ENCODE assay signal across 8 cellular contexts in the genomic region with DNA sequence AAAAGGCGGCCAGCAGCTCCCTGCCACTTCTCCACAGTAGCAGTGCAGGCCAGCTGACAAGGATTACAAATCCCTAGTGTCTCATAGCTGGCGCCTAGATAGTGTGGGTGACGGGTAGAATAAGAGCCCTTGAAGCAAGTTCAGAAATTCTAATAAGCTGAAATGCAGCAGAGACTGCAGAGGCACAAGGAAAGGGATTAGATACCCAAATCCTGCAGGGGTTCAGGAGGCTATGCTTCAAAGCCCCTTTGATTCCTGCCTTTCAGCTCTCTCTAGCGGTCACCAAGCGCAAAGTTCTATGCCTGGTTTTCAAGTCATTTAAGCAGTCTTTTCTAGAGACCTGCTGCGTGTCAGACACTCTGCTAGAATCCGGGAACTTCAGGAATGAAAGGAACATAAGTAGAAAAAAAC.
DNase-seq lines count a peak whose midpoint lies in the region; ATAC-seq and TF ChIP-seq lines count a peak whose summit lies in the region.

No MANE protein-coding gene starts in this region.

- peak; percentile 15 to 24 for DNase-seq in AML-193 (lab: John Stamatoyannopoulos, UW)
- DNase-seq in MV-4-11 (lab: John Stamatoyannopoulos, UW): peak; percentile 25
- no peak for DNase-seq in activated CD4-positive, alpha-beta memory T cell treated with anti-CD3 and anti-CD28 coated beads for 36 hours
- peak; percentile 61 for DNase-seq in fibroblast of villous mesenchyme (ENCODE audit: low read depth)
- no peak for DNase-seq in natural killer cell treated with Interleukin-12 subunit alpha and Interleukin-12 subunit beta and Interleukin-15 and Interleukin-18, amount 100 ng/mL, for 72 hours (ENCODE audit: low spot score)
- no peak for DNase-seq in stimulated activated naive CD4-positive, alpha-beta T cell treated with Interleukin-2 at 50 U/mL for 16 hours (lab: John Stamatoyannopoulos, UW)

- H3K4me1 Mint-ChIP-seq in activated CD4-positive, alpha-beta memory T cell treated with anti-CD3 and anti-CD28 coated beads for 36 hours (ENCODE audit: low read depth): peaks cover 26% of the 10 kb centered on the region
- H3K4me1 Mint-ChIP-seq in natural killer cell treated with Interleukin-12 subunit alpha and Interleukin-12 subunit beta and Interleukin-15 and Interleukin-18, amount 100 ng/mL, for 72 hours (ENCODE audit: low read depth in 2 of 2): peaks cover 16 to 22% of the 10 kb centered on the region in 2 donors

- peak overlapping the region; percentile 54 for H3K4me3 ChIP-seq in fibroblast of villous mesenchyme (ENCODE audit: low read depth, low read length)

- peak overlapping the region; percentile 84 for H3K27ac Mint-ChIP-seq in activated CD4-positive, alpha-beta memory T cell treated with anti-CD3 and anti-CD28 coated beads for 36 hours
- peak overlapping the region; percentile 80 to 86 for H3K27ac Mint-ChIP-seq in natural killer cell treated with Interleukin-12 subunit alpha and Interleukin-12 subunit beta and Interleukin-15 and Interleukin-18, amount 100 ng/mL, for 72 hours

- intact Hi-C loops in activated CD4-positive, alpha-beta memory T cell treated with anti-CD3 and anti-CD28 coated beads for 36 hours (cut with micrococcal nuclease): loop anchor here (2.0 kb wide), 2 partner anchors 44 to 242 kb away; no protein-coding TSS in a partner anchor

- peak overlapping the region; percentile 66 for H3K4me3 Mint-ChIP-seq in activated CD4-positive, alpha-beta memory T cell treated with anti-CD3 and anti-CD28 coated beads for 36 hours
- H3K4me3 Mint-ChIP-seq in natural killer cell treated with Interleukin-12 subunit alpha and Interleukin-12 subunit beta and Interleukin-15 and Interleukin-18, amount 100 ng/mL, for 72 hours: peak overlapping the region; percentile 73

- peak; percentile 39 for ATAC-seq in GM18861 (IDR thresholded peaks at IDR 0.05; ENCODE audit: unreplicated experiment)
- no peak for ATAC-seq in natural killer cell treated with Interleukin-12 subunit alpha and Interleukin-12 subunit beta and Interleukin-15 and Interleukin-18, amount 100 ng/mL, for 72 hours
- ATAC-seq in GM21423 (IDR thresholded peaks at IDR 0.05; ENCODE audit: unreplicated experiment): no peak

- CTCF ChIA-PET in activated CD4-positive, alpha-beta memory T cell treated with anti-CD3 and anti-CD28 coated beads for 36 hours (lab: Charles Lee): interaction anchor here (1.1 kb wide), 1 partner anchor 191 kb away, joined by 4 read pairs; no protein-coding TSS in a partner anchor

- no peaks in the 10 kb centered on the region for H3K9me3 Mint-ChIP-seq in activated CD4-positive, alpha-beta memory T cell treated with anti-CD3 and anti-CD28 coated beads for 36 hours
- no peaks in the 10 kb centered on the region for H3K9me3 Mint-ChIP-seq in natural killer cell treated with Interleukin-12 subunit alpha and Interleukin-12 subunit beta and Interleukin-15 and Interleukin-18, amount 100 ng/mL, for 72 hours

- POLR2A ChIA-PET in activated CD4-positive, alpha-beta memory T cell treated with anti-CD3 and anti-CD28 coated beads for 36 hours (lab: Charles Lee): interaction anchor here (1.4 kb wide), 1 partner anchor 84 kb away, joined by 3 read pairs; no protein-coding TSS in a partner anchor

- no peaks in the 10 kb centered on the region for H3K36me3 Mint-ChIP-seq in activated CD4-positive, alpha-beta memory T cell treated with anti-CD3 and anti-CD28 coated beads for 36 hours
- H3K36me3 Mint-ChIP-seq in natural killer cell treated with Interleukin-12 subunit alpha and Interleukin-12 subunit beta and Interleukin-15 and Interleukin-18, amount 100 ng/mL, for 72 hours: no peaks in the 10 kb centered on the region

- peak; percentile 43 for TF ChIP-seq CTCF in fibroblast of villous mesenchyme (IDR thresholded peaks at IDR 0.05; ENCODE audit: insufficient read depth, low read depth, low read length)

- no peaks in the 10 kb centered on the region for H3K27me3 Mint-ChIP-seq in activated CD4-positive, alpha-beta memory T cell treated with anti-CD3 and anti-CD28 coated beads for 36 hours
- peaks cover 0 to 8% of the 10 kb centered on the region in 2 donors for H3K27me3 Mint-ChIP-seq in natural killer cell treated with Interleukin-12 subunit alpha and Interleukin-12 subunit beta and Interleukin-15 and Interleukin-18, amount 100 ng/mL, for 72 hours

Comparison
In these comparisons a context has a peak if more than half of its experiments do, and no peak if none do; other contexts are left out.
1. DNase-seq: peak in AML-193 (2 of 2), MV-4-11 (single experiment) and fibroblast of villous mesenchyme (single experiment); none in activated CD4-positive, alpha-beta memory T cell treated with anti-CD3 and anti-CD28 coated beads for 36 hours (single experiment), natural killer cell treated with Interleukin-12 subunit alpha and Interleukin-12 subunit beta and Interleukin-15 and Interleukin-18, amount 100 ng/mL, for 72 hours (single experiment) and stimulated activated naive CD4-positive, alpha-beta T cell treated with Interleukin-2 at 50 U/mL for 16 hours (single experiment).